Comparison of ENCODE assay signal across 8 cellular contexts in the genomic region with DNA sequence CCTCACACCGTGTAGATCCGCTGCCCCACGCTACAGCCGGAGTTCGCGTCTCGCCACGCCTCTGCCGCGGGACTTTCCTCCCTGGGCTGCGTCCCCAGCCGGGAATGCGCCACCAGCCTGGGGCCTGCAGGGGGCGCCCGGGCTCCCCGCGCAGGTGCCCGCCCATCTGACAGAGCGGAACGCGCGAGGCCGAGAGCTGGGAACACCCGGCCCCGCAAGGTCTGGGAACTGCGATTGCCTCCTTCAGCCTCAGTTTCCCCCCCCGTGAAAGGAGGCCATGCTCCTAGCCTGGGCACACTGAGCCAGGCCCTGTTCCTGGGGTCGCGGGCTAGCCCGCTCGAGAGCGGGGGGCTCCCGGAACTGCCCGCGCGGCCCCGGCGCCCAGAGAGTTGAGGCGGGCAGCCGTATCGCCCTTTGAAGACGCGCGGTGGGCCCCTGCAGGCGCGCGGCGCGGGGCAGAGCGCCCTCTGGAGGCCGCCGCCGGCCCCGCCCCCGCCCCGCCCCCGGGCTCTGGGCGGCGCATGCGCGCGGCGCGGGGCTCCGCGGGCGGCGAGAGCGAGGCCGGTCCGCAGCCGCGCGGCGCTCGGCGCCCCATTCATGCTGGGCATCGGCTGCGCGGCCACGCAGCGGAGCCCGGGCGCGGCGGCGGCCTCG. TPM values are rescaled to one million over a fixed set of nuclear protein-coding genes. Genes with fewer than 3 reads are reported as not detected.
DNase-seq lines count a peak whose midpoint lies in the region; ATAC-seq and TF ChIP-seq lines count a peak whose summit lies in the region.

Gene PLXNA1 (plus strand): TSS at position 594 of the 654 bp plus-strand sequence. CDS start 5,479 bp downstream, outside the sequence.

- peak within 1 kb of the TSS; percentile 72 for H3K4me3 ChIP-seq in AG10803 (ENCODE audit: low read length)
- H3K4me3 ChIP-seq in liver (ENCODE audit: low read depth in 1 of 3, low read length in 3 of 3) = peak within 1 kb of the TSS; percentile 26 to 86 (median 59)

- peaks cover 0 to 10% (median 8%) of the 10 kb centered on the region in 4 donors for H3K4me1 ChIP-seq in liver (ENCODE audit: control insufficient read depth in 4 of 4, insufficient read depth in 4 of 4, low read length in 3 of 4)

- TF ChIP-seq CTCF in AG10803 (conservative IDR thresholded peaks at IDR 0.05; ENCODE audit: low read length) (peak; percentile 68), liver (IDR thresholded peaks at IDR 0.05; ENCODE audit: low read depth, low read length, missing input control) (peak; percentile 83)

- H3K9ac ChIP-seq in liver (ENCODE audit: low read depth in 1 of 2, low read length in 2 of 2) = peak within 1 kb of the TSS; percentile 22 to 27

- H3K9me3 ChIP-seq in liver (ENCODE audit: control insufficient read depth in 4 of 4, low read length in 3 of 4) = no peaks in the 10 kb centered on the region

- under 1% methylated on average over 88 of the region's 88 CpGs for WGBS in liver

- no peaks in the 10 kb centered on the region for H3K36me3 ChIP-seq in liver (ENCODE audit: control insufficient read depth in 4 of 4, insufficient read depth in 3 of 4, low read depth in 1 of 4, low read length in 3 of 4)

- DNase-seq in AG10803 (ENCODE audit: low read depth) = peak; percentile 70
- DNase-seq in NCI-H460 (ENCODE audit: extremely low read depth, low read depth) = peak; percentile 69
- DNase-seq in activated CD4-positive, alpha-beta T cell treated with anti-CD3 and anti-CD28 coated beads for 48 hours = peak; percentile 87
- DNase-seq in dedifferentiated amniotic fluid mesenchymal stem cell (ENCODE audit: extremely low spot score) = peak; percentile 54
- DNase-seq in stimulated activated CD4-positive, alpha-beta T cell treated with anti-CD3 and anti-CD28 coated beads, Interleukin-4, amount 100 ng/mL, for 24 hours = peak; percentile 87

- TF ChIP-seq RAD21 in liver (IDR thresholded peaks at IDR 0.05) = peak; percentile 68 to 78

- ATAC-seq in GM18907 (IDR thresholded peaks at IDR 0.05; ENCODE audit: unreplicated experiment) (peak; percentile 72), HG03135 (IDR thresholded peaks at IDR 0.05; ENCODE audit: unreplicated experiment) (peak; percentile 67)

- peak within 1 kb of the TSS in 1 of 2 donors; percentile 71 for H3K27ac ChIP-seq in liver (ENCODE audit: low read depth in 1 of 2, low read length in 2 of 2)

- no peaks in the 10 kb centered on the region for H3K27me3 ChIP-seq in liver (ENCODE audit: control insufficient read depth in 4 of 4, insufficient read depth in 4 of 4, low read length in 3 of 4)

TF ChIP-seq in liver, 16 proteins besides CTCF, POLR2A, EP300 and RAD21:
- TF ChIP-seq TAF1 (conservative IDR thresholded peaks at IDR 0.05) (no peak), RXRA (IDR thresholded peaks at IDR 0.05) (no peak), HNF4A (conservative IDR thresholded peaks at IDR 0.05) (no peak), SP1 (IDR thresholded peaks at IDR 0.05) (peak; percentile 19), HNF4G (IDR thresholded peaks at IDR 0.05) (no peak), EGR1 (IDR thresholded peaks at IDR 0.05; ENCODE audit: low read depth in 2 of 2) (no peak), GABPA (IDR thresholded peaks at IDR 0.05 in 1 of 2, conservative IDR thresholded peaks at IDR 0.05 in 1 of 2) (no peak)
- TF ChIP-seq, protein P1, sequence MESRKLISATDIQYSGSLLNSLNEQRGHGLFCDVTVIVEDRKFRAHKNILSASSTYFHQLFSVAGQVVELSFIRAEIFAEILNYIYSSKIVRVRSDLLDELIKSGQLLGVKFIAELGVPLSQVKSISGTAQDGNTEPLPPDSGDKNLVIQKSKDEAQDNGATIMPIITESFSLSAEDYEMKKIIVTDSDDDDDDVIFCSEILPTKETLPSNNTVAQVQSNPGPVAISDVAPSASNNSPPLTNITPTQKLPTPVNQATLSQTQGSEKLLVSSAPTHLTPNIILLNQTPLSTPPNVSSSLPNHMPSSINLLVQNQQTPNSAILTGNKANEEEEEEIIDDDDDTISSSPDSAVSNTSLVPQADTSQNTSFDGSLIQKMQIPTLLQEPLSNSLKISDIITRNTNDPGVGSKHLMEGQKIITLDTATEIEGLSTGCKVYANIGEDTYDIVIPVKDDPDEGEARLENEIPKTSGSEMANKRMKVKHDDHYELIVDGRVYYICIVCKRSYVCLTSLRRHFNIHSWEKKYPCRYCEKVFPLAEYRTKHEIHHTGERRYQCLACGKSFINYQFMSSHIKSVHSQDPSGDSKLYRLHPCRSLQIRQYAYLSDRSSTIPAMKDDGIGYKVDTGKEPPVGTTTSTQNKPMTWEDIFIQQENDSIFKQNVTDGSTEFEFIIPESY (IDR thresholded peaks at IDR 0.05) = no peak
- TF ChIP-seq, protein P2, sequence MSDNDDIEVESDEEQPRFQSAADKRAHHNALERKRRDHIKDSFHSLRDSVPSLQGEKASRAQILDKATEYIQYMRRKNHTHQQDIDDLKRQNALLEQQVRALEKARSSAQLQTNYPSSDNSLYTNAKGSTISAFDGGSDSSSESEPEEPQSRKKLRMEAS (IDR thresholded peaks at IDR 0.05) = no peak

RNA-seq across cellular contexts. Expression of gene PLXNA1, which starts in this region (rescaled TPM):
- total RNA-seq in NCI-H460 (2014; rRNA removed; shearing (Covaris generic)) = 15.6 and 15.9 TPM in 2 replicates
- 39.7 and 52.3 TPM in 2 replicates for polyA plus RNA-seq in NCI-H460 (2014; cell fraction: nucleus; rRNA removed)
- 1 to 10 TPM; 6.8 to 8.3 TPM for total RNA-seq in liver
- polyA plus RNA-seq in liver = 1 to 10 TPM in 1 of 2 donors, under 1 TPM in 1; 0.92 to 2.1 TPM
